ENCODE assay signal across 1 cellular context in the genomic region with DNA sequence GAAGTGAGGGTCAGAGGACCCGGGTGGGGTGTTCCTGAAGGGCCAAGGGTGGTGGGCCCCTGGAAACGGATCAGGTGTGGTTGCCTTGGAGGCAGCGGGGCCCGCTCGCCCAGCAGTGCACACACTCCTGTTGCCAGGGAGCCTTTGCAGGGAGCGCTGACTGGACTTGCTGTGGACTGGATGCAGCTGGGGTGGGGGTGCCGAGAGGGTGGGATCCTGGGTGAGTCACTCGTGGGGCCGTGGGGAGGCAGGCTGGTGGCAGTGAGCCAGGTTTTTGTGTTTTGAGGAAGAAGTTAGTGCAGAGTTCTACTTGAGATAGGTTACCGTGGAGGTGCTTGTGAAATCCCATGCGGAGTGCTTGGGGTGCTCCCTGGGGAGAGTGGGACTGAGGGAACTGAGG.
TF ChIP-seq lines count a peak whose summit lies in the region.

No MANE protein-coding gene starts in this region.

TF ChIP-seq in IMR-90, 13 proteins besides CTCF, POLR2A, EP300 and RAD21:
- TF ChIP-seq RCOR1 (IDR thresholded peaks at IDR 0.05; ENCODE audit: insufficient replicate concordance, low read length) (no peak), CEBPB (IDR thresholded peaks at IDR 0.05; ENCODE audit: low read depth, low read length) (no peak), BHLHE40 (IDR thresholded peaks at IDR 0.05; ENCODE audit: low read depth, low read length) (no peak), CHD1 (IDR thresholded peaks at IDR 0.05; ENCODE audit: low read depth, low read length) (no peak), NFE2L2 (IDR thresholded peaks at IDR 0.05; ENCODE audit: low read depth, low read length) (no peak), MXI1 (IDR thresholded peaks at IDR 0.05; ENCODE audit: borderline replicate concordance, low read depth, low read length) (no peak)
- TF ChIP-seq, protein P1, sequence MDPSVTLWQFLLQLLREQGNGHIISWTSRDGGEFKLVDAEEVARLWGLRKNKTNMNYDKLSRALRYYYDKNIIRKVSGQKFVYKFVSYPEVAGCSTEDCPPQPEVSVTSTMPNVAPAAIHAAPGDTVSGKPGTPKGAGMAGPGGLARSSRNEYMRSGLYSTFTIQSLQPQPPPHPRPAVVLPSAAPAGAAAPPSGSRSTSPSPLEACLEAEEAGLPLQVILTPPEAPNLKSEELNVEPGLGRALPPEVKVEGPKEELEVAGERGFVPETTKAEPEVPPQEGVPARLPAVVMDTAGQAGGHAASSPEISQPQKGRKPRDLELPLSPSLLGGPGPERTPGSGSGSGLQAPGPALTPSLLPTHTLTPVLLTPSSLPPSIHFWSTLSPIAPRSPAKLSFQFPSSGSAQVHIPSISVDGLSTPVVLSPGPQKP (IDR thresholded peaks at IDR 0.05; ENCODE audit: borderline replicate concordance, low read depth, low read length), result no peak
